ENCODE assay signal across 21 cellular contexts in the genomic region with DNA sequence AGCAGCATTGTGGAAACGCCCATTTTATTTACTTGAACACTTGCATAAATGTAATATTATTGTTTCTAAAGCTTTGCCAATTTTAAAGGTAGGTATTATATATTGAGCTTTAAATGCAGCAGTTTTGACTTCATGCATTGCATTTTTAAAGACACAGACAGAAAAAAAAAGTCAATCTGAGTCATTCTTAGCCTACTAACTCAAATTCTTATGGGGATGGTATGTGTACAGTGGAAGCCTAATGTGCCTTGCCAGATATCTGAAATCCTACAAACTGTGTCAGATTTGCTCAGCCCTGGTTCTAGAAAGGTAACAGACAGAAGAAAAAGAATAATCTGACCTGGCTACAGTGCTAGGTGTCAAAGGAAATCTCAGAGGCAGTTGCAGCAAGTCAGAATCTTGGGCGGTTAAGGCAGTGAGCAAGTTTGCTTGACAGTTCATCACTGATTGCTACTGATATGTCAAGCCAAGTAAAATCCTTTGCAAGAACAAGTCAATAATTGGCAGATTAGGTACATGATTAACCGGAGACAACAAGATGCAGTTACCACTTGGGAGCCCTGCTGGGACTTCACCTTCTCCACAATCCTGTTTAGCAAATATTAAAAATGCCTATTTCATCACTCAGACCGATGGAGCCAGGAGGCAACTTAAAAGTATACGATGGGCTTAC.
"Had no signal": no experiment of that assay in that cellular context is flagged by ENCODE, and none has a peak within 500 bp of the region (broad histone marks: within the 10 kb centered on the region; RNA-seq: fewer than 3 reads in every experiment).

No MANE protein-coding gene starts in this region.

- H3K27me3 ChIP-seq: upper lobe of left lung had no signal

- H3K9me3 ChIP-seq: left ventricle myocardium inferior, upper lobe of left lung had no signal

- H3K27ac Mint-ChIP-seq: activated naive CD8-positive, alpha-beta T cell treated with anti-CD3 and anti-CD28 coated beads for 36 hours; activated T-cell treated with anti-CD3 and anti-CD28 coated beads, Interleukin-2, amount 50 U/mL, for 24 hours; activated T-helper 17 cell treated with anti-CD3 and anti-CD28 coated beads, Interleukin-2, amount 50 U/mL, for 72 hours; endodermal cell; natural killer cell; progenitor cell of endocrine pancreas; T-cell; T-helper 2 cell treated with Interferon-gamma antibody and Interleukin-4, amounts not matched to agents 5 μg/mL and 100 μg/mL, for 36 hours; WTC11 had no signal

- FAIRE-seq: TTC549 had no signal

- H3K36me3 ChIP-seq: upper lobe of left lung had no signal

- H3K4me1 ChIP-seq: upper lobe of left lung had no signal

- DNase-seq: activated CD4-positive, alpha-beta T cell treated with anti-CD3 and anti-CD28 coated beads, Interleukin-2, amount 50 U/mL, for 4 hours; activated CD8-positive, alpha-beta memory T cell treated with anti-CD3 and anti-CD28 coated beads for 24 hours; activated CD8-positive, alpha-beta memory T cell treated with anti-CD3 and anti-CD28 coated beads, Interleukin-2, amount 50 U/mL, for 4 hours; activated naive CD8-positive, alpha-beta T cell treated with anti-CD3 and anti-CD28 coated beads for 36 hours; activated T-cell treated with anti-CD3 and anti-CD28 coated beads, Interleukin-2, amount 50 U/mL, for 24 hours; amniotic stem cell; cerebellar nuclear complex; endodermal cell; left ventricle myocardium inferior; midbrain; natural killer cell; stimulated activated CD4-positive, alpha-beta T cell treated with anti-CD3 and anti-CD28 coated beads, Interleukin-4, amount 100 ng/mL, for 24 hours; stimulated activated naive CD4-positive, alpha-beta T cell treated with Interleukin-2 at 50 U/mL for 16 hours; T-cell; upper lobe of left lung had no signal

- H3K9me3 Mint-ChIP-seq: activated naive CD8-positive, alpha-beta T cell treated with anti-CD3 and anti-CD28 coated beads for 36 hours; activated T-cell treated with anti-CD3 and anti-CD28 coated beads, Interleukin-2, amount 50 U/mL, for 24 hours; activated T-helper 17 cell treated with anti-CD3 and anti-CD28 coated beads, Interleukin-2, amount 50 U/mL, for 72 hours; endodermal cell; natural killer cell; T-cell; T-helper 2 cell treated with Interferon-gamma antibody and Interleukin-4, amounts not matched to agents 5 μg/mL and 100 μg/mL, for 36 hours; WTC11 had no signal

- ATAC-seq: activated T-helper 17 cell treated with anti-CD3 and anti-CD28 coated beads, Interleukin-2, amount 50 U/mL, for 72 hours; natural killer cell; T-cell; WTC11 had no signal

- H3K36me3 Mint-ChIP-seq: activated naive CD8-positive, alpha-beta T cell treated with anti-CD3 and anti-CD28 coated beads for 36 hours; natural killer cell; T-cell; WTC11 had no signal

- H3K4me3 ChIP-seq: coronary artery, left ventricle myocardium inferior, upper lobe of left lung had no signal
